ENCODE assay signal across 11 cellular contexts in the genomic region with DNA sequence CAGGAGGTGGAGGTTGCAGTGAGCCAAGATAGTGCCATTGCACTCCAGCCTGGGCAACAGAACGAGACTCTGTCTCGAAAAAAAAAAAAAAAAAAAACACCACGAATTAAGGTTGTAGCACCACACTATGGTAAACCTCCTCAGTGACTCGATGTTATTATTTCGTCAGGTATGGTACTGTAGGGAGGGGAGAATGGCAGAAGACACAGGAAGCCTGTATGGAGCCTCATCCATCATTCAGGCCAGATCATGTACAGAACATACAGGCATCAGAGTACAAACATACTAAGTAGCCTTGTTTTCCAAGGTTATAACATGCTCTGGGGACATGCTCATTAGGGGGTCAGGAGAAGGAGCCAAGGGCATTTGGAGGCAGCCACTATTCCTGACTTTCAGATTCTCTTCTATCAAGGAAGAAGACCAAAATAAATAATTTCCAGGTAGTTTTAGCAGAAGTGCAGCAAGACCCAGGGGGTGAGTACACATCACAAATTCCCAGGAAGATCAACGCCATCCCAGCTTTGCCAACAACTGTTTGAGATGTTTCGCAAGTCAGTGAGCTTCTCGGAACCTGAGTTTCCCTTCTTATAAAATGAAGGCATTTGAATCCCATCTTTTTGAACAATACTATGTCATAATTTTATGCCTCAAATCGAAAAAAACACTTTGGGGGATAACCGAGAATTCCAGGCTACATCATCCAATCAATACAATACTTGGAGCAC.
A peak's percentile ranks its signal among the peaks of the same experiment; 100 is the strongest.
DNase-seq lines count a peak whose midpoint lies in the region; ATAC-seq, FAIRE-seq and TF ChIP-seq lines count a peak whose summit lies in the region.
"Had no signal": no experiment of that assay in that cellular context is flagged by ENCODE, and none has a peak within 500 bp of the region (broad histone marks: within the 10 kb centered on the region; RNA-seq: fewer than 3 reads in every experiment).

No MANE protein-coding gene starts in this region.

- H3K9me3 Mint-ChIP-seq in IgD-negative memory B cell (no peaks in the 10 kb centered on the region), naive B cell (no peaks in the 10 kb centered on the region)

- H3K79me2 ChIP-seq in K562 (ENCODE audit: control insufficient read depth, insufficient read depth, low read length), result no peaks in the 10 kb centered on the region

- H3K4me1 Mint-ChIP-seq in IgD-negative memory B cell (peaks cover 10 to 21% (median 16%) of the 10 kb centered on the region in 3 donors), naive B cell (peaks cover 61 to 88% (median 77%) of the 10 kb centered on the region in 3 donors)

- no peaks in the 10 kb centered on the region for H3K9me1 ChIP-seq in K562 (ENCODE audit: control insufficient read depth, insufficient read depth, low read length)

- no peak overlapping the region for H3K4me3 ChIP-seq in K562

- intact Hi-C loops in K562 (cut with micrococcal nuclease), result no loop called here

- CTCF ChIA-PET in K562 (lab: Yijun Ruan, JAX; ENCODE audit: low intra/inter-chr PET ratio), result no interaction called here

- no peaks in the 10 kb centered on the region for H3K27me3 ChIP-seq in K562 (ENCODE audit: control insufficient read depth in 2 of 2, insufficient read depth in 2 of 2, low read length in 2 of 2)

- POLR2A ChIA-PET in K562 (lab: Yijun Ruan, JAX), result no interaction called here

- DNase-seq in CD1c-positive myeloid dendritic cell (ENCODE audit: extremely low spot score) (peak; percentile 38), K562 (ENCODE audit: extremely low read depth in 1 of 4, low spot score in 3 of 4) (no peak), naive B cell (no peak), NCI-H1417 (lab: John Stamatoyannopoulos, UW) (no peak), superior temporal gyrus (ENCODE audit: extremely low spot score) (no peak), DMS79 treated with DMSO at 0.1 percent for 48 hours (lab: John Stamatoyannopoulos, UW) (no peak), GM19238 (ENCODE audit: insufficient read length, low spot score) (no peak)
- DNase-seq: activated gamma-delta T cell treated with Interleukin-2 at 50 U/mL for 16 hours, NCI-H510A had no signal

- H2AFZ ChIP-seq in K562 (ENCODE audit: low read depth, low read length), result peak overlapping the region; percentile 49

- peak overlapping the region in 2 of 3 donors; percentile 36 to 54 for H3K27ac Mint-ChIP-seq in IgD-negative memory B cell
- peak overlapping the region in 5 of 6 donors; percentile 2 to 89 (median 60) for H3K27ac Mint-ChIP-seq in naive B cell

- ATAC-seq in K562 (0 out of 3 replicates have a peak, but pooled peaks have one; percentile 31), naive B cell (ENCODE audit: low read depth in 2 of 2) (no peak)

- no TSS peak for BruUV-seq in K562 (replicated peaks; lab: Mats Ljungman, UMichigan)

- in situ Hi-C loops in K562 (cut with MboI), result no loop called here

- WGBS in K562 (ENCODE audit: insufficient coverage, low coverage, missing lambda C conversion rate), result 57% methylated on average over 4 of the region's 10 CpGs

- H3K36me3 ChIP-seq in K562 (ENCODE audit: control insufficient read depth, insufficient read depth, low read length), result no peaks in the 10 kb centered on the region

- no peak for TF ChIP-seq EP300 in K562 (IDR thresholded peaks at IDR 0.05; ENCODE audit: low read length)

- TF ChIP-seq RAD21 in K562 (CRISPR knock-in tag; conservative IDR thresholded peaks at IDR 0.05 in 1 of 2, IDR thresholded peaks at IDR 0.05 in 1 of 2), result no peak

- TF ChIP-seq CTCF in K562 (IDR thresholded peaks at IDR 0.05 in 2 of 3, conservative IDR thresholded peaks at IDR 0.05 in 1 of 3; ENCODE audit: insufficient read depth in 2 of 3, low read depth in 1 of 3, low read length in 3 of 3), result no peak

- no peak for FAIRE-seq in K562 (lab: Jason Lieb, UNC)
- FAIRE-seq: frontal cortex had no signal

- TF ChIP-seq POLR2A in K562 (conservative IDR thresholded peaks at IDR 0.05), result no peak

- no peak overlapping the region for H3K4me3 Mint-ChIP-seq in IgD-negative memory B cell
- peak overlapping the region in 2 of 8 donors; percentile 8 to 64 for H3K4me3 Mint-ChIP-seq in naive B cell

- no peaks in the 10 kb centered on the region for H3K9me3 ChIP-seq in K562 (replicated peaks; ENCODE audit: control insufficient read depth, insufficient read depth, low read depth, low read length)

- peaks cover 0 to 12% of the 10 kb centered on the region in 2 experiments; a peak in 2 of 5 replicates for H3K4me1 ChIP-seq in K562 (replicated peaks in 1 of 2; ENCODE audit: control insufficient read depth in 2 of 2, insufficient read depth in 2 of 2, low read length in 2 of 2)

- H3K36me3 Mint-ChIP-seq in IgD-negative memory B cell (peaks cover 6% of the 10 kb centered on the region), naive B cell (peaks cover 11 to 15% of the 10 kb centered on the region in 2 donors)

- H3K9ac ChIP-seq in K562 (ENCODE audit: insufficient read depth in 1 of 2, low read depth in 2 of 2, low read length in 2 of 2), result no peak overlapping the region

- H3K27me3 Mint-ChIP-seq in IgD-negative memory B cell (no peaks in the 10 kb centered on the region), naive B cell (no peaks in the 10 kb centered on the region)

- H4K20me1 ChIP-seq in K562 (replicated peaks; ENCODE audit: control insufficient read depth, insufficient read depth, low read length), result no peaks in the 10 kb centered on the region

- no peak overlapping the region for H3K4me2 ChIP-seq in K562 (ENCODE audit: insufficient read depth, low read length)

- H3K27ac ChIP-seq in K562 (ENCODE audit: extremely low read depth, low read depth, low read length), result peak overlapping the region; percentile 28; the same call in 1 of the 3 replicates

TF ChIP-seq in K562, 482 proteins besides CTCF, POLR2A, EP300 and RAD21:
- TF ChIP-seq CEBPB (tag; IDR thresholded peaks at IDR 0.05) (peak; percentile 10; the same call in 1 of the 2 replicates), ZNF140 (CRISPR knock-in tag; IDR thresholded peaks at IDR 0.05) (no peak)
